Comparison of ENCODE assay signal across 29 cellular contexts in genomic region chr18:33307520-33307919, GRCh38.
"Had no signal": no experiment of that assay in that cellular context is flagged by ENCODE, and none has a peak within 500 bp of the region (broad histone marks: within the 10 kb centered on the region; RNA-seq: fewer than 3 reads in every experiment).

No MANE protein-coding gene starts in this region.

- H3K36me3 ChIP-seq: adrenal gland, ascending aorta, brain microvascular endothelial cell, breast epithelium, cardiac muscle cell had no signal

- H3K27ac ChIP-seq: adrenal gland, ascending aorta, body of pancreas, brain microvascular endothelial cell, breast epithelium, cardiac muscle cell had no signal

- DNase-seq: activated effector memory CD4-positive, alpha-beta T cell treated with anti-CD3 and anti-CD28 coated beads, Interleukin-2, amount 50 U/mL, for 16 hours; activated effector memory CD4-positive, alpha-beta T cell treated with Interleukin-2 at 50 U/mL for 16 hours; activated gamma-delta T cell; activated gamma-delta T cell treated with Interleukin-2 at 50 U/mL for 16 hours; activated naive CD4-positive, alpha-beta T cell; activated naive CD4-positive, alpha-beta T cell treated with anti-CD3 and anti-CD28 coated beads for 36 hours; activated naive CD4-positive, alpha-beta T cell treated with anti-CD3 and anti-CD28 coated beads, Interleukin-2, amount 10 ng/mL, durations not matched to agents 7 days and 5 days; activated naive CD4-positive, alpha-beta T cell treated with anti-CD3 and anti-CD28 coated beads, Interleukin-2, amount 50 U/mL, for 16 hours; activated naive CD4-positive, alpha-beta T cell treated with Interleukin-2 at 50 U/mL for 16 hours; activated naive CD8-positive, alpha-beta T cell treated with anti-CD3 and anti-CD28 coated beads for 36 hours; activated naive CD8-positive, alpha-beta T cell treated with anti-CD3 and anti-CD28 coated beads, Interleukin-2, amount 10 ng/mL, durations not matched to agents 7 days and 5 days; activated naive CD8-positive, alpha-beta T cell treated with anti-CD3 and anti-CD28 coated beads, Interleukin-2, amount 50 U/mL, for 24 hours; activated T-cell treated with anti-CD3 and anti-CD28 coated beads, Interleukin-2, amount 50 U/mL, for 24 hours; activated T-cell treated with anti-CD3 and anti-CD28 coated beads, Interleukin-2, amount 50 U/mL, for 4 hours; activated T-cell treated with anti-CD3 and anti-CD28 coated beads, Interleukin-2, amount 50 U/mL, for 48 hours; activated T-cell treated with anti-CD3 and anti-CD28 coated beads, Interleukin-2, amount 50 U/mL, for 72 hours; adrenal gland; amniotic stem cell; amygdala; anterior cingulate cortex; aorta; body of pancreas; brain microvascular endothelial cell; caudate nucleus; central memory CD4-positive, alpha-beta T cell; cerebellar nuclear complex had no signal

- H3K4me1 ChIP-seq: adrenal gland, ascending aorta, body of pancreas, breast epithelium had no signal

- H3K9me3 ChIP-seq: adrenal gland, ascending aorta, body of pancreas had no signal

- H3K4me3 ChIP-seq: adrenal gland, ascending aorta, body of pancreas, breast epithelium, cardiac muscle cell had no signal
